In the genomic region with DNA sequence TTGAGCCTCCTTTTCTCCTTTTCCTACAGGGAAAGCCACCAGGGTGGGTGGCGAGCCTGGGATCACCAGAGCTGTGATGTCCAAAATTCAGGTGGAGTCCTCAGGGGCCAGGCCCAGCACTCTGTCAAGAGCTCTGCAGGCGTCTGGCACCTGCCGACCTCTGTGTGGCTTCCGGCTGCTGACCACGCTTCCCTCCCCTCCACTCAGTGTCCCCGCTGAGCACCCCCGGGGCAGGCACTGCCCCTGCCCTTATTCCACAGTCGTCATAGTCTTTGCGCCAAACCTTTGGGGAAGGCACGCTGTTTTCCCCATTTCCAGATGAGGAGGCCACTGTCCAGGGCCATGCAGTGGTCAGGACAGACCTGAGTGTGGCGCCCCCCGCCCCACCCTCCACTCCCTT, we compare ENCODE assay signal across 12 cellular contexts. TPM values are rescaled to one million over a fixed set of nuclear protein-coding genes. Genes with fewer than 3 reads are reported as not detected.
DNase-seq lines count a peak whose midpoint lies in the region; ATAC-seq lines count a peak whose summit lies in the region.
"Had no signal": no experiment of that assay in that cellular context is flagged by ENCODE, and none has a peak within 500 bp of the region (broad histone marks: within the 10 kb centered on the region; RNA-seq: fewer than 3 reads in every experiment).

No MANE protein-coding gene starts in this region.

- intact Hi-C loops in activated CD4-positive, alpha-beta memory T cell treated with anti-CD3 and anti-CD28 coated beads for 36 hours (cut with micrococcal nuclease) = no loop called here

- H3K4ac ChIP-seq in neuronal stem cell (ENCODE audit: low read length) = no peak overlapping the region

- no peak overlapping the region for H3K4me2 ChIP-seq in neuronal stem cell (ENCODE audit: insufficient read depth, low read length, poor library complexity, severe bottlenecking)
- H3K4me2 ChIP-seq: neural progenitor cell had no signal

- H2BK15ac ChIP-seq in neuronal stem cell (ENCODE audit: low read length) = no peak overlapping the region

- CTCF ChIA-PET in activated CD4-positive, alpha-beta memory T cell treated with anti-CD3 and anti-CD28 coated beads for 36 hours (lab: Charles Lee) = interaction anchor here (1.2 kb wide), 1 partner anchor 72 kb away, joined by 6 read pairs; no protein-coding TSS in a partner anchor

- H3K4me3 ChIP-seq in neuronal stem cell (ENCODE audit: low read length in 2 of 2) = no peak overlapping the region
- H3K4me3 ChIP-seq: coronary artery, neural progenitor cell had no signal

- peaks cover 63% of the 10 kb centered on the region for H3K36me3 Mint-ChIP-seq in activated CD4-positive, alpha-beta memory T cell treated with anti-CD3 and anti-CD28 coated beads for 36 hours

- H3K27me3 Mint-ChIP-seq in activated CD4-positive, alpha-beta memory T cell treated with anti-CD3 and anti-CD28 coated beads for 36 hours = no peaks in the 10 kb centered on the region
- H3K27me3 Mint-ChIP-seq: activated naive CD4-positive, alpha-beta T cell treated with anti-CD3 and anti-CD28 coated beads, Interleukin-2, amount 50 U/mL, for 24 hours had no signal

- H3K4me1 ChIP-seq in neuronal stem cell (ENCODE audit: control insufficient read depth in 2 of 2, insufficient read depth in 1 of 2, low read depth in 1 of 2, low read length in 2 of 2) = no peaks in the 10 kb centered on the region
- H3K4me1 ChIP-seq: neural progenitor cell had no signal

- no peak overlapping the region for H2AFZ ChIP-seq in neuronal stem cell (ENCODE audit: low read length)
- H2AFZ ChIP-seq: neural progenitor cell had no signal

- POLR2A ChIA-PET in activated CD4-positive, alpha-beta memory T cell treated with anti-CD3 and anti-CD28 coated beads for 36 hours (lab: Charles Lee) = no interaction called here

- no peak overlapping the region for H3K14ac ChIP-seq in neuronal stem cell (ENCODE audit: low read length)

- H3K4me3 Mint-ChIP-seq in activated CD4-positive, alpha-beta memory T cell treated with anti-CD3 and anti-CD28 coated beads for 36 hours = no peak overlapping the region
- H3K4me3 Mint-ChIP-seq: activated naive CD4-positive, alpha-beta T cell treated with anti-CD3 and anti-CD28 coated beads, Interleukin-2, amount 50 U/mL, for 24 hours had no signal

- H3K9me3 Mint-ChIP-seq in activated CD4-positive, alpha-beta memory T cell treated with anti-CD3 and anti-CD28 coated beads for 36 hours = no peaks in the 10 kb centered on the region
- H3K9me3 Mint-ChIP-seq: activated naive CD4-positive, alpha-beta T cell treated with anti-CD3 and anti-CD28 coated beads, Interleukin-2, amount 50 U/mL, for 24 hours had no signal

- peaks cover 12% of the 10 kb centered on the region for H3K79me1 ChIP-seq in neuronal stem cell (ENCODE audit: low read depth, low read length)

- ATAC-seq in GM18870 (IDR thresholded peaks at IDR 0.05; ENCODE audit: unreplicated experiment) (peak; percentile 3), GM21576 (IDR thresholded peaks at IDR 0.05; ENCODE audit: unreplicated experiment) (peak; percentile 18)

- H3K18ac ChIP-seq in neuronal stem cell (ENCODE audit: low read length) = no peak overlapping the region

- H3K27ac ChIP-seq in neuronal stem cell (replicated peaks; ENCODE audit: low read length) = no peak overlapping the region
- H3K27ac ChIP-seq: coronary artery, neural progenitor cell had no signal

- peaks cover 34 to 95% of the 10 kb centered on the region in 2 donors for H3K36me3 ChIP-seq in neuronal stem cell (replicated peaks in 1 of 2; ENCODE audit: control insufficient read depth in 2 of 2, insufficient read depth in 2 of 2, low read length in 2 of 2)

- no peak overlapping the region for H4K91ac ChIP-seq in neuronal stem cell (ENCODE audit: low read depth, low read length, poor library complexity)

- H3K4me1 Mint-ChIP-seq in activated CD4-positive, alpha-beta memory T cell treated with anti-CD3 and anti-CD28 coated beads for 36 hours (ENCODE audit: low read depth) = peaks cover 51% of the 10 kb centered on the region
- H3K4me1 Mint-ChIP-seq: neural progenitor cell had no signal

- H3K27me3 ChIP-seq in neuronal stem cell (ENCODE audit: control insufficient read depth in 3 of 3, insufficient read depth in 3 of 3, low read depth in 1 of 3, low read length in 3 of 3) = peaks cover 0 to 2% (median 0%) of the 10 kb centered on the region in 3 experiments
- H3K27me3 ChIP-seq: neural progenitor cell had no signal

- no peak overlapping the region for H2BK120ac ChIP-seq in neuronal stem cell (ENCODE audit: low read depth, low read length)

- H4K8ac ChIP-seq in neuronal stem cell (ENCODE audit: low read depth, low read length) = no peak overlapping the region

- peak overlapping the region; percentile 14 for H3K23ac ChIP-seq in neuronal stem cell (ENCODE audit: low read depth, low read length, poor library complexity)

- no CpG with 5 or more reads among the region's 12 CpGs for WGBS in neuronal stem cell (ENCODE audit: extremely low coverage in 2 of 2, insufficient read length in 2 of 2, insufficient replicate concordance in 1 of 2), 2 donors

- peak overlapping the region; percentile 46 for H3K27ac Mint-ChIP-seq in activated CD4-positive, alpha-beta memory T cell treated with anti-CD3 and anti-CD28 coated beads for 36 hours
- H3K27ac Mint-ChIP-seq: activated naive CD4-positive, alpha-beta T cell treated with anti-CD3 and anti-CD28 coated beads, Interleukin-2, amount 50 U/mL, for 24 hours; neural progenitor cell had no signal

- H3K9me3 ChIP-seq in neuronal stem cell (replicated peaks in 1 of 2; ENCODE audit: control insufficient read depth in 2 of 2, insufficient read depth in 1 of 2, low read depth in 1 of 2, low read length in 2 of 2) = no peaks in the 10 kb centered on the region

- H3K9ac ChIP-seq in neuronal stem cell (ENCODE audit: low read depth, low read length, poor library complexity) = no peak overlapping the region
- H3K9ac ChIP-seq: neural progenitor cell had no signal

- H2BK12ac ChIP-seq in neuronal stem cell (ENCODE audit: low read length) = no peak overlapping the region

- DNase-seq in activated CD4-positive, alpha-beta memory T cell treated with anti-CD3 and anti-CD28 coated beads for 36 hours = peak; percentile 6
- no peak for DNase-seq in neuronal stem cell (ENCODE audit: low spot score)
- DNase-seq in NCI-H1092 treated with DMSO at 0.1 percent for 48 hours (lab: John Stamatoyannopoulos, UW) = no peak
- no peak for DNase-seq in activated CD4-positive, alpha-beta T cell treated with anti-CD3 and anti-CD28 coated beads for 48 hours
- DNase-seq in NCI-H2029 (lab: John Stamatoyannopoulos, UW) = no peak
- DNase-seq: NCI-H2227 treated with DMSO at 0.1 percent for 48 hours; stimulated activated CD4-positive, alpha-beta T cell treated with anti-CD3 and anti-CD28 coated beads, Interleukin-12 subunit alpha, Interleukin-12 subunit beta, amount 100 ng/mL, for 4 hours had no signal

- H2BK5ac ChIP-seq in neuronal stem cell (ENCODE audit: low read length) = no peak overlapping the region

- no peak overlapping the region for H2AK5ac ChIP-seq in neuronal stem cell (ENCODE audit: low read depth, low read length)

RNA-seq across cellular contexts. Expression of a gene that starts 7.5 kb away (rescaled TPM):
- 10 to 100 TPM; 33.9 to 40.3 TPM for total RNA-seq in activated CD4-positive, alpha-beta memory T cell treated with anti-CD3 and anti-CD28 coated beads for 36 hours
- polyA plus RNA-seq in neuronal stem cell (2013, experiment 1 of 2) = 15.5 TPM
- polyA plus RNA-seq in neuronal stem cell (2013, experiment 2 of 2) = 15.8 TPM

RNA-seq across cellular contexts. Expression of a gene that starts 22.4 kb away (rescaled TPM):
- 1 to 10 TPM; 8.8 to 9.6 TPM for total RNA-seq in activated CD4-positive, alpha-beta memory T cell treated with anti-CD3 and anti-CD28 coated beads for 36 hours
- 6.1 TPM for polyA plus RNA-seq in neuronal stem cell (2013, experiment 1 of 2)
- polyA plus RNA-seq in neuronal stem cell (2013, experiment 2 of 2) = 5.9 TPM

RNA-seq across cellular contexts. Expression of a gene that starts 22.9 kb away (rescaled TPM):
- total RNA-seq in activated CD4-positive, alpha-beta memory T cell treated with anti-CD3 and anti-CD28 coated beads for 36 hours = not detected
- 0.52 TPM for polyA plus RNA-seq in neuronal stem cell (2013, experiment 1 of 2)
- 0.53 TPM for polyA plus RNA-seq in neuronal stem cell (2013, experiment 2 of 2)

RNA-seq across cellular contexts. Expression of a gene that starts 28.3 kb away (rescaled TPM):
- total RNA-seq in activated CD4-positive, alpha-beta memory T cell treated with anti-CD3 and anti-CD28 coated beads for 36 hours = 10 to 100 TPM; 60.2 to 64.8 TPM
- 61.5 TPM for polyA plus RNA-seq in neuronal stem cell (2013, experiment 1 of 2)
- 63.2 TPM for polyA plus RNA-seq in neuronal stem cell (2013, experiment 2 of 2)

RNA-seq across cellular contexts. Expression of a gene that starts 43.7 kb away (rescaled TPM):
- total RNA-seq in activated CD4-positive, alpha-beta memory T cell treated with anti-CD3 and anti-CD28 coated beads for 36 hours = 10 to 100 TPM; 46.5 to 49.8 TPM
- 16.2 TPM for polyA plus RNA-seq in neuronal stem cell (2013, experiment 1 of 2)
- 16.5 TPM for polyA plus RNA-seq in neuronal stem cell (2013, experiment 2 of 2)
